Comparison of ENCODE assay signal across 24 cellular contexts in genomic region chr18:75492897-75493296, GRCh38.
"Had no signal": no experiment of that assay in that cellular context is flagged by ENCODE, and none has a peak within 500 bp of the region (broad histone marks: within the 10 kb centered on the region; RNA-seq: fewer than 3 reads in every experiment).

No MANE protein-coding gene starts in this region.

- H3K9me3 Mint-ChIP-seq: dendritic cell treated with granulocyte-macrophage colony-stimulating factor and Interleukin-4, amounts not matched to agents 40 ng/mL and 50 ng/mL, for 4 days; endodermal cell; naive thymus-derived CD8-positive, alpha-beta T cell had no signal

- H3K27me3 ChIP-seq: gastrocnemius medialis, ovary, sigmoid colon, thyroid gland, vagina had no signal

- H3K36me3 ChIP-seq: gastrocnemius medialis, lower lobe of right lung, ovary, sigmoid colon, spleen, stomach, thyroid gland, vagina had no signal

- H3K27ac ChIP-seq: epithelial cell of prostate, gastrocnemius medialis, lower lobe of right lung, ovary, psoas muscle, sigmoid colon, spleen, stomach, thyroid gland, vagina had no signal

- H3K4me1 ChIP-seq: gastrocnemius medialis, lower lobe of right lung, psoas muscle, sigmoid colon, spleen, stomach, thyroid gland, vagina had no signal

- H3K4me3 ChIP-seq: gastrocnemius medialis, lower lobe of right lung, ovary, psoas muscle, sigmoid colon, spleen, stomach, thyroid gland, vagina had no signal

- H3K27ac Mint-ChIP-seq: dendritic cell treated with granulocyte-macrophage colony-stimulating factor and Interleukin-4, amounts not matched to agents 40 ng/mL and 50 ng/mL, for 4 days; endodermal cell; naive thymus-derived CD8-positive, alpha-beta T cell had no signal

- H3K4me1 Mint-ChIP-seq: naive thymus-derived CD8-positive, alpha-beta T cell had no signal

- H3K9me3 ChIP-seq: gastrocnemius medialis, lower lobe of right lung, ovary, psoas muscle, sigmoid colon, spleen, stomach, thyroid gland, vagina had no signal

- DNase-seq: effector CD8-positive, alpha-beta T cell; endodermal cell; foreskin fibroblast; gastrocnemius medialis; head of caudate nucleus; left ventricle myocardium superior; lower lobe of right lung; naive thymus-derived CD8-positive, alpha-beta T cell; occipital lobe; ovary; psoas muscle; right cardiac atrium; sigmoid colon; spleen; stimulated activated CD4-positive, alpha-beta T cell treated with anti-CD3 and anti-CD28 coated beads, Interleukin-4, amount 100 ng/mL, for 1 hour; stimulated activated CD8-positive, alpha-beta memory T cell treated with anti-CD3 and anti-CD28 coated beads, Interleukin-4, amount 100 ng/mL, for 48 hours; stimulated activated naive CD4-positive, alpha-beta T cell treated with Interleukin-2 at 50 U/mL for 16 hours; stomach; thyroid gland; trophoblast cell had no signal

- H3K4me3 Mint-ChIP-seq: dendritic cell treated with granulocyte-macrophage colony-stimulating factor and Interleukin-4, amounts not matched to agents 40 ng/mL and 50 ng/mL, for 4 days; endodermal cell; naive thymus-derived CD8-positive, alpha-beta T cell had no signal

- H3K36me3 Mint-ChIP-seq: naive thymus-derived CD8-positive, alpha-beta T cell had no signal

- ATAC-seq: esophagus mucosa; gastrocnemius medialis; left ventricle myocardium superior; lower lobe of right lung; naive thymus-derived CD8-positive, alpha-beta T cell; psoas muscle; right cardiac atrium had no signal
